Comparison of ENCODE assay signal across 1 cellular context in genomic region chr7:155836216-155837125, GRCh38.
TF ChIP-seq lines count a peak whose summit lies in the region.

No MANE protein-coding gene starts in this region.

TF ChIP-seq in H1, 55 proteins besides CTCF, POLR2A, EP300 and RAD21:
- no peak for TF ChIP-seq PHF8 (conservative IDR thresholded peaks at IDR 0.05; ENCODE audit: low read depth, low read length)
- no peak for TF ChIP-seq RXRA (IDR thresholded peaks at IDR 0.05; ENCODE audit: insufficient read depth, low read depth, low read length)
- no peak for TF ChIP-seq GABPA (IDR thresholded peaks at IDR 0.05; ENCODE audit: borderline replicate concordance, insufficient read depth, low read length)
- no peak for TF ChIP-seq CTBP2 (IDR thresholded peaks at IDR 0.05; ENCODE audit: borderline replicate concordance, insufficient read depth, insufficient read length, low read length)
- TF ChIP-seq E2F6 (IDR thresholded peaks at IDR 0.05): no peak
- TF ChIP-seq, protein P1, sequence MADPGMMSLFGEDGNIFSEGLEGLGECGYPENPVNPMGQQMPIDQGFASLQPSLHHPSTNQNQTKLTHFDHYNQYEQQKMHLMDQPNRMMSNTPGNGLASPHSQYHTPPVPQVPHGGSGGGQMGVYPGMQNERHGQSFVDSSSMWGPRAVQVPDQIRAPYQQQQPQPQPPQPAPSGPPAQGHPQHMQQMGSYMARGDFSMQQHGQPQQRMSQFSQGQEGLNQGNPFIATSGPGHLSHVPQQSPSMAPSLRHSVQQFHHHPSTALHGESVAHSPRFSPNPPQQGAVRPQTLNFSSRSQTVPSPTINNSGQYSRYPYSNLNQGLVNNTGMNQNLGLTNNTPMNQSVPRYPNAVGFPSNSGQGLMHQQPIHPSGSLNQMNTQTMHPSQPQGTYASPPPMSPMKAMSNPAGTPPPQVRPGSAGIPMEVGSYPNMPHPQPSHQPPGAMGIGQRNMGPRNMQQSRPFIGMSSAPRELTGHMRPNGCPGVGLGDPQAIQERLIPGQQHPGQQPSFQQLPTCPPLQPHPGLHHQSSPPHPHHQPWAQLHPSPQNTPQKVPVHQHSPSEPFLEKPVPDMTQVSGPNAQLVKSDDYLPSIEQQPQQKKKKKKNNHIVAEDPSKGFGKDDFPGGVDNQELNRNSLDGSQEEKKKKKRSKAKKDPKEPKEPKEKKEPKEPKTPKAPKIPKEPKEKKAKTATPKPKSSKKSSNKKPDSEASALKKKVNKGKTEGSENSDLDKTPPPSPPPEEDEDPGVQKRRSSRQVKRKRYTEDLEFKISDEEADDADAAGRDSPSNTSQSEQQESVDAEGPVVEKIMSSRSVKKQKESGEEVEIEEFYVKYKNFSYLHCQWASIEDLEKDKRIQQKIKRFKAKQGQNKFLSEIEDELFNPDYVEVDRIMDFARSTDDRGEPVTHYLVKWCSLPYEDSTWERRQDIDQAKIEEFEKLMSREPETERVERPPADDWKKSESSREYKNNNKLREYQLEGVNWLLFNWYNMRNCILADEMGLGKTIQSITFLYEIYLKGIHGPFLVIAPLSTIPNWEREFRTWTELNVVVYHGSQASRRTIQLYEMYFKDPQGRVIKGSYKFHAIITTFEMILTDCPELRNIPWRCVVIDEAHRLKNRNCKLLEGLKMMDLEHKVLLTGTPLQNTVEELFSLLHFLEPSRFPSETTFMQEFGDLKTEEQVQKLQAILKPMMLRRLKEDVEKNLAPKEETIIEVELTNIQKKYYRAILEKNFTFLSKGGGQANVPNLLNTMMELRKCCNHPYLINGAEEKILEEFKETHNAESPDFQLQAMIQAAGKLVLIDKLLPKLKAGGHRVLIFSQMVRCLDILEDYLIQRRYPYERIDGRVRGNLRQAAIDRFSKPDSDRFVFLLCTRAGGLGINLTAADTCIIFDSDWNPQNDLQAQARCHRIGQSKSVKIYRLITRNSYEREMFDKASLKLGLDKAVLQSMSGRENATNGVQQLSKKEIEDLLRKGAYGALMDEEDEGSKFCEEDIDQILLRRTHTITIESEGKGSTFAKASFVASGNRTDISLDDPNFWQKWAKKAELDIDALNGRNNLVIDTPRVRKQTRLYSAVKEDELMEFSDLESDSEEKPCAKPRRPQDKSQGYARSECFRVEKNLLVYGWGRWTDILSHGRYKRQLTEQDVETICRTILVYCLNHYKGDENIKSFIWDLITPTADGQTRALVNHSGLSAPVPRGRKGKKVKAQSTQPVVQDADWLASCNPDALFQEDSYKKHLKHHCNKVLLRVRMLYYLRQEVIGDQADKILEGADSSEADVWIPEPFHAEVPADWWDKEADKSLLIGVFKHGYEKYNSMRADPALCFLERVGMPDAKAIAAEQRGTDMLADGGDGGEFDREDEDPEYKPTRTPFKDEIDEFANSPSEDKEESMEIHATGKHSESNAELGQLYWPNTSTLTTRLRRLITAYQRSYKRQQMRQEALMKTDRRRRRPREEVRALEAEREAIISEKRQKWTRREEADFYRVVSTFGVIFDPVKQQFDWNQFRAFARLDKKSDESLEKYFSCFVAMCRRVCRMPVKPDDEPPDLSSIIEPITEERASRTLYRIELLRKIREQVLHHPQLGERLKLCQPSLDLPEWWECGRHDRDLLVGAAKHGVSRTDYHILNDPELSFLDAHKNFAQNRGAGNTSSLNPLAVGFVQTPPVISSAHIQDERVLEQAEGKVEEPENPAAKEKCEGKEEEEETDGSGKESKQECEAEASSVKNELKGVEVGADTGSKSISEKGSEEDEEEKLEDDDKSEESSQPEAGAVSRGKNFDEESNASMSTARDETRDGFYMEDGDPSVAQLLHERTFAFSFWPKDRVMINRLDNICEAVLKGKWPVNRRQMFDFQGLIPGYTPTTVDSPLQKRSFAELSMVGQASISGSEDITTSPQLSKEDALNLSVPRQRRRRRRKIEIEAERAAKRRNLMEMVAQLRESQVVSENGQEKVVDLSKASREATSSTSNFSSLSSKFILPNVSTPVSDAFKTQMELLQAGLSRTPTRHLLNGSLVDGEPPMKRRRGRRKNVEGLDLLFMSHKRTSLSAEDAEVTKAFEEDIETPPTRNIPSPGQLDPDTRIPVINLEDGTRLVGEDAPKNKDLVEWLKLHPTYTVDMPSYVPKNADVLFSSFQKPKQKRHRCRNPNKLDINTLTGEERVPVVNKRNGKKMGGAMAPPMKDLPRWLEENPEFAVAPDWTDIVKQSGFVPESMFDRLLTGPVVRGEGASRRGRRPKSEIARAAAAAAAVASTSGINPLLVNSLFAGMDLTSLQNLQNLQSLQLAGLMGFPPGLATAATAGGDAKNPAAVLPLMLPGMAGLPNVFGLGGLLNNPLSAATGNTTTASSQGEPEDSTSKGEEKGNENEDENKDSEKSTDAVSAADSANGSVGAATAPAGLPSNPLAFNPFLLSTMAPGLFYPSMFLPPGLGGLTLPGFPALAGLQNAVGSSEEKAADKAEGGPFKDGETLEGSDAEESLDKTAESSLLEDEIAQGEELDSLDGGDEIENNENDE (IDR thresholded peaks at IDR 0.05; ENCODE audit: insufficient replicate concordance, low read length): no peak
- TF ChIP-seq YY1 (IDR thresholded peaks at IDR 0.05; ENCODE audit: low read depth, low read length): no peak
- TF ChIP-seq FOSL1 (IDR thresholded peaks at IDR 0.05; ENCODE audit: insufficient read depth, low read depth, low read length): no peak
- no peak for TF ChIP-seq KDM4A (IDR thresholded peaks at IDR 0.05; ENCODE audit: low read depth, low read length, severe bottlenecking)
- no peak for TF ChIP-seq CHD1 (IDR thresholded peaks at IDR 0.05; ENCODE audit: low read depth, low read length)
- TF ChIP-seq CREB1 (IDR thresholded peaks at IDR 0.05): no peak
- TF ChIP-seq CEBPB (IDR thresholded peaks at IDR 0.05; ENCODE audit: low read depth, low read length): no peak
- TF ChIP-seq ASH2L (IDR thresholded peaks at IDR 0.05; ENCODE audit: low read length): no peak
- TF ChIP-seq CBX8 (IDR thresholded peaks at IDR 0.05; ENCODE audit: borderline replicate concordance, low read depth, low read length): no peak
- no peak for TF ChIP-seq GTF2F1 (IDR thresholded peaks at IDR 0.05; ENCODE audit: borderline replicate concordance, low read depth, low read length)
- TF ChIP-seq, protein P2, sequence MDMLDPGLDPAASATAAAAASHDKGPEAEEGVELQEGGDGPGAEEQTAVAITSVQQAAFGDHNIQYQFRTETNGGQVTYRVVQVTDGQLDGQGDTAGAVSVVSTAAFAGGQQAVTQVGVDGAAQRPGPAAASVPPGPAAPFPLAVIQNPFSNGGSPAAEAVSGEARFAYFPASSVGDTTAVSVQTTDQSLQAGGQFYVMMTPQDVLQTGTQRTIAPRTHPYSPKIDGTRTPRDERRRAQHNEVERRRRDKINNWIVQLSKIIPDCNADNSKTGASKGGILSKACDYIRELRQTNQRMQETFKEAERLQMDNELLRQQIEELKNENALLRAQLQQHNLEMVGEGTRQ (IDR thresholded peaks at IDR 0.05; ENCODE audit: low read length): no peak
- TF ChIP-seq TAF7 (optimal IDR thresholded peaks at IDR 0.05; ENCODE audit: borderline replicate concordance, low read depth, low read length): no peak
- no peak for TF ChIP-seq BACH1 (IDR thresholded peaks at IDR 0.05; ENCODE audit: low read length)
- TF ChIP-seq, protein P3, sequence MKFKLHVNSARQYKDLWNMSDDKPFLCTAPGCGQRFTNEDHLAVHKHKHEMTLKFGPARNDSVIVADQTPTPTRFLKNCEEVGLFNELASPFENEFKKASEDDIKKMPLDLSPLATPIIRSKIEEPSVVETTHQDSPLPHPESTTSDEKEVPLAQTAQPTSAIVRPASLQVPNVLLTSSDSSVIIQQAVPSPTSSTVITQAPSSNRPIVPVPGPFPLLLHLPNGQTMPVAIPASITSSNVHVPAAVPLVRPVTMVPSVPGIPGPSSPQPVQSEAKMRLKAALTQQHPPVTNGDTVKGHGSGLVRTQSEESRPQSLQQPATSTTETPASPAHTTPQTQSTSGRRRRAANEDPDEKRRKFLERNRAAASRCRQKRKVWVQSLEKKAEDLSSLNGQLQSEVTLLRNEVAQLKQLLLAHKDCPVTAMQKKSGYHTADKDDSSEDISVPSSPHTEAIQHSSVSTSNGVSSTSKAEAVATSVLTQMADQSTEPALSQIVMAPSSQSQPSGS (IDR thresholded peaks at IDR 0.05; ENCODE audit: low read length): no peak
- TF ChIP-seq TBP (IDR thresholded peaks at IDR 0.05; ENCODE audit: low read depth, low read length): no peak
TF ChIP-seq in H1: peak in this region for 0.
